8 cellular contexts compared by ENCODE assay signal in genomic region chr7:107661081-107661864, GRCh38. TPM values are rescaled to one million over a fixed set of nuclear protein-coding genes. Genes with fewer than 3 reads are reported as not detected.
DNase-seq lines count a peak whose midpoint lies in the region; ATAC-seq and TF ChIP-seq lines count a peak whose summit lies in the region.

No MANE protein-coding gene starts in this region.

- WGBS in aorta, 2 donors: 1% methylated on average over 62 to 73 of the region's 73 CpGs

- H3K4me1 ChIP-seq in aorta (ENCODE audit: control insufficient read depth in 1 of 2, insufficient read depth in 2 of 2, low read length in 2 of 2): no peaks in the 10 kb centered on the region

- H3K27me3 Mint-ChIP-seq in activated T-cell treated with anti-CD3 and anti-CD28 coated beads, Interleukin-2, amount 50 U/mL, for 72 hours (ENCODE audit: low read depth): peaks cover 17% of the 10 kb centered on the region

- H3K36me3 ChIP-seq in H7 (replicated peaks; ENCODE audit: control insufficient read depth, insufficient read depth, low read length) (no peaks in the 10 kb centered on the region), aorta (ENCODE audit: control insufficient read depth in 1 of 2, insufficient read depth in 2 of 2, low read length in 1 of 2) (no peaks in the 10 kb centered on the region)

- no peak overlapping the region for H3K27ac Mint-ChIP-seq in activated T-cell treated with anti-CD3 and anti-CD28 coated beads, Interleukin-2, amount 50 U/mL, for 72 hours

- intact Hi-C loops in aorta (cut with DNase I): no loop called here

- peaks cover 26% of the 10 kb centered on the region for H3K4me1 Mint-ChIP-seq in activated T-cell treated with anti-CD3 and anti-CD28 coated beads, Interleukin-2, amount 50 U/mL, for 72 hours (ENCODE audit: low read depth)

- no peaks in the 10 kb centered on the region for H3K9me3 Mint-ChIP-seq in activated T-cell treated with anti-CD3 and anti-CD28 coated beads, Interleukin-2, amount 50 U/mL, for 72 hours

- TF ChIP-seq CTCF in fibroblast of the aortic adventitia (IDR thresholded peaks at IDR 0.05; ENCODE audit: insufficient read depth, low read length): peak; percentile 10
- TF ChIP-seq CTCF in omental fat pad (IDR thresholded peaks at IDR 0.05): no peak

- H3K9me3 ChIP-seq in aorta (ENCODE audit: control insufficient read depth, low read length): no peaks in the 10 kb centered on the region

- peak; percentile 52 to 58 for ATAC-seq in activated T-cell treated with anti-CD3 and anti-CD28 coated beads, Interleukin-2, amount 50 U/mL, for 72 hours (replicated peaks in 1 of 2)
- peak; percentile 47 for ATAC-seq in omental fat pad (ENCODE audit: low FRiP score)
- peak; percentile 75 for ATAC-seq in aorta (ENCODE audit: low FRiP score)

- DNase-seq in DMS114 treated with DMSO at 0.1 percent for 48 hours (lab: John Stamatoyannopoulos, UW; ENCODE audit: unreplicated experiment): peak; percentile 12
- DNase-seq in H7: peak; percentile 83
- DNase-seq in NCI-H345 (lab: John Stamatoyannopoulos, UW): peak; percentile 67
- DNase-seq in activated T-cell treated with anti-CD3 and anti-CD28 coated beads, Interleukin-2, amount 50 U/mL, for 72 hours: peak; percentile 74 to 76
- peak; percentile 35 for DNase-seq in fibroblast of the aortic adventitia (ENCODE audit: low read depth)
- no peak for DNase-seq in omental fat pad (ENCODE audit: low spot score)
- peak; percentile 63 to 82 for DNase-seq in aorta
- DNase-seq in NCI-H226: no peak

- H3K27me3 ChIP-seq in H7 (ENCODE audit: control insufficient read depth, insufficient read depth, low read length): peaks cover 55% of the 10 kb centered on the region
- no peaks in the 10 kb centered on the region for H3K27me3 ChIP-seq in aorta (ENCODE audit: control insufficient read depth in 1 of 2, insufficient read depth in 2 of 2, low read length in 1 of 2)

- peak overlapping the region; percentile 86 to 94 for H3K4me3 Mint-ChIP-seq in activated T-cell treated with anti-CD3 and anti-CD28 coated beads, Interleukin-2, amount 50 U/mL, for 72 hours

- H3K36me3 Mint-ChIP-seq in activated T-cell treated with anti-CD3 and anti-CD28 coated beads, Interleukin-2, amount 50 U/mL, for 72 hours (ENCODE audit: insufficient read depth in 2 of 2): peaks cover 2 to 3% of the 10 kb centered on the region in 2 donors

- peak overlapping the region; percentile 42 for H3K4me3 ChIP-seq in H7 (ENCODE audit: insufficient read depth, low read depth, low read length)
- peak overlapping the region; percentile 68 for H3K4me3 ChIP-seq in fibroblast of the aortic adventitia (ENCODE audit: low read depth, low read length)
- H3K4me3 ChIP-seq in aorta (ENCODE audit: low read length in 2 of 2): peak overlapping the region; percentile 7 to 31

- H3K27ac ChIP-seq in aorta (ENCODE audit: low read depth in 1 of 2, low read length in 2 of 2): no peak overlapping the region

RNA-seq across cellular contexts. Expression of gene SLC26A4, which starts 0.6 kb away (rescaled TPM):
- total RNA-seq in H7 (2014; rRNA removed; shearing (Covaris generic)): 0.04 TPM in 1 of 2 replicates, not detected in the other
- total RNA-seq in activated T-cell treated with anti-CD3 and anti-CD28 coated beads, Interleukin-2, amount 50 U/mL, for 72 hours: 10 to 100 TPM in 1 of 2 donors, 1 to 10 TPM in 1; 7.9 to 18.3 TPM
- total RNA-seq in fibroblast of the aortic adventitia (ENCODE audit: low replicate concordance): 0.65 and 1.8 TPM in 2 replicates
- total RNA-seq in omental fat pad: 1 to 10 TPM in 2 of 4 donors, under 1 TPM in 2; 0.65 to 2.2 (median 0.98) TPM
- total RNA-seq in aorta: 1 to 10 TPM; 2.3 to 3.5 TPM
- 1 to 10 TPM; 1.4 to 2.9 TPM for polyA plus RNA-seq in aorta

Comparison
In these comparisons a context has a peak if more than half of its experiments do, and no peak if none do; other contexts are left out.
1. DNase-seq: peak in DMS114 treated with DMSO at 0.1 percent for 48 hours (single experiment), H7 (single experiment), NCI-H345 (single experiment), activated T-cell treated with anti-CD3 and anti-CD28 coated beads, Interleukin-2, amount 50 U/mL, for 72 hours (2 of 2), fibroblast of the aortic adventitia (single experiment) and aorta (2 of 2); none in omental fat pad (single experiment) and NCI-H226 (single experiment).
2. Peak in every context shown above with its lines, with median percentiles within 50 percentile points of each other: H3K4me3 ChIP-seq and ATAC-seq.